ENCODE assay signal across 8 cellular contexts in genomic region chr16:807345-808251, GRCh38.
DNase-seq lines count a peak whose midpoint lies in the region; ATAC-seq and TF ChIP-seq lines count a peak whose summit lies in the region.

No MANE protein-coding gene starts in this region.

- H3K36me3 Mint-ChIP-seq in nephron progenitor cell (ENCODE audit: low read depth), result peaks cover 16% of the 10 kb centered on the region

- peak overlapping the region; percentile 72 for H3K9ac ChIP-seq in KMS-11

- H3K27me3 ChIP-seq in KMS-11 (ENCODE audit: insufficient read depth, low read depth) (peaks cover 67% of the 10 kb centered on the region), RWPE2 (ENCODE audit: insufficient read depth, poor library complexity, severe bottlenecking) (peaks cover 29% of the 10 kb centered on the region)

- H4K20me1 ChIP-seq in KMS-11 (ENCODE audit: insufficient read depth), result no peaks in the 10 kb centered on the region

- H3K4me3 Mint-ChIP-seq in nephron progenitor cell, result peak overlapping the region; percentile 92

- H3K27ac Mint-ChIP-seq in nephron progenitor cell, result peak overlapping the region; percentile 92

- TF ChIP-seq CTCF in KMS-11 (conservative IDR thresholded peaks at IDR 0.05; ENCODE audit: low read depth, low read length) (no peak), RWPE2 (IDR thresholded peaks at IDR 0.05; ENCODE audit: poor library complexity, severe bottlenecking) (no peak), nephron progenitor cell (IDR thresholded peaks at IDR 0.05) (no peak)

- peaks cover 37% of the 10 kb centered on the region for H3K9me3 Mint-ChIP-seq in nephron progenitor cell

- H3K27me3 Mint-ChIP-seq in nephron progenitor cell (ENCODE audit: low read depth, poor library complexity), result peaks cover 66% of the 10 kb centered on the region

- ATAC-seq in GM21717 (IDR thresholded peaks at IDR 0.05; ENCODE audit: unreplicated experiment) (peak; percentile 71), RWPE2 (ENCODE audit: low read depth) (peak; percentile 85)
- peak; percentile 93 for ATAC-seq in stimulated activated naive CD8-positive, alpha-beta T cell treated with anti-CD3 and anti-CD28 coated beads, Interleukin-15, Interleukin-2, amounts not matched to agents 100 U/mL and 50 U/mL, for 24 hours

- H3K79me2 ChIP-seq in KMS-11 (ENCODE audit: insufficient read depth, low read depth), result no peaks in the 10 kb centered on the region

- H3K9me3 ChIP-seq in RWPE2 (ENCODE audit: severe bottlenecking), result no peaks in the 10 kb centered on the region

- H3K4me1 ChIP-seq in KMS-11 (ENCODE audit: low read depth, poor library complexity, severe bottlenecking) (no peaks in the 10 kb centered on the region), RWPE2 (ENCODE audit: insufficient read depth, poor library complexity, severe bottlenecking) (no peaks in the 10 kb centered on the region)

- H3K4me3 ChIP-seq in KMS-11 (IDR thresholded peaks at IDR 0.05; ENCODE audit: insufficient read depth, low read depth, low read length) (no peak overlapping the region), RWPE2 (ENCODE audit: severe bottlenecking) (peak overlapping the region; percentile 56)

- H3K36me3 ChIP-seq in KMS-11 (ENCODE audit: insufficient read depth) (no peaks in the 10 kb centered on the region), RWPE2 (ENCODE audit: low read depth) (no peaks in the 10 kb centered on the region)

- DNase-seq in DMS153 treated with DMSO at 0.1 percent for 48 hours (lab: John Stamatoyannopoulos, UW; ENCODE audit: unreplicated experiment) (peak; percentile 54), RWPE2 (ENCODE audit: low spot score) (no peak), fibroblast of the conjunctiva (ENCODE audit: low read depth) (peak; percentile 83), nephron progenitor cell (peak; percentile 84)
- peak; percentile 93 for DNase-seq in activated effector memory CD4-positive, alpha-beta T cell treated with anti-CD3 and anti-CD28 coated beads, Interleukin-2, amount 50 U/mL, for 16 hours
- DNase-seq in stimulated activated naive CD8-positive, alpha-beta T cell treated with anti-CD3 and anti-CD28 coated beads, Interleukin-15, Interleukin-2, amounts not matched to agents 100 U/mL and 50 U/mL, for 24 hours, result peak; percentile 91

- peak overlapping the region; percentile 55; the same call in 1 of the 2 replicates for H3K27ac ChIP-seq in KMS-11
- peak overlapping the region; percentile 51 for H3K27ac ChIP-seq in RWPE2 (ENCODE audit: poor library complexity, severe bottlenecking)

- H3K4me2 ChIP-seq in KMS-11, result peak overlapping the region; percentile 35

- peaks cover 33% of the 10 kb centered on the region for H3K4me1 Mint-ChIP-seq in nephron progenitor cell

- H2AFZ ChIP-seq in KMS-11 (ENCODE audit: low read depth), result peak overlapping the region; percentile 71
